18 cellular contexts compared by ENCODE assay signal in genomic region chr6:162178666-162179065, GRCh38.
DNase-seq lines count a peak whose midpoint lies in the region; ATAC-seq and TF ChIP-seq lines count a peak whose summit lies in the region.
"Had no signal": no experiment of that assay in that cellular context is flagged by ENCODE, and none has a peak within 500 bp of the region (broad histone marks: within the 10 kb centered on the region; RNA-seq: fewer than 3 reads in every experiment).

No MANE protein-coding gene starts in this region.

- H3K4me3 Mint-ChIP-seq in activated T-helper 17 cell treated with anti-CD3 and anti-CD28 coated beads, Interleukin-2, amount 50 U/mL, for 72 hours = no peak overlapping the region
- H3K4me3 Mint-ChIP-seq: B cell; CD8-positive, alpha-beta memory T cell had no signal

- no peaks in the 10 kb centered on the region for H3K27me3 ChIP-seq in left ventricle myocardium inferior (ENCODE audit: low read depth)
- no peaks in the 10 kb centered on the region for H3K27me3 ChIP-seq in MM.1S (replicated peaks; ENCODE audit: insufficient read depth, low read length)
- H3K27me3 ChIP-seq in sigmoid colon = no peaks in the 10 kb centered on the region

- H3K36me3 ChIP-seq in left ventricle myocardium inferior = no peaks in the 10 kb centered on the region
- H3K36me3 ChIP-seq in MM.1S (replicated peaks; ENCODE audit: insufficient read depth, low read length) = no peaks in the 10 kb centered on the region
- no peaks in the 10 kb centered on the region for H3K36me3 ChIP-seq in sigmoid colon

- no peak for TF ChIP-seq CTCF in left ventricle myocardium inferior (IDR thresholded peaks at IDR 0.05; ENCODE audit: borderline replicate concordance)
- TF ChIP-seq CTCF in MM.1S (IDR thresholded peaks at IDR 0.05; ENCODE audit: low read length) = no peak
- TF ChIP-seq CTCF in sigmoid colon (IDR thresholded peaks at IDR 0.05) = no peak

- H3K4me3 ChIP-seq in left ventricle myocardium inferior (no peak overlapping the region), MM.1S (ENCODE audit: low read length) (no peak overlapping the region), sigmoid colon (no peak overlapping the region)

- no peak for TF ChIP-seq EP300 in sigmoid colon (IDR thresholded peaks at IDR 0.05)

- no peak overlapping the region for H3K27ac Mint-ChIP-seq in activated T-helper 17 cell treated with anti-CD3 and anti-CD28 coated beads, Interleukin-2, amount 50 U/mL, for 72 hours
- H3K27ac Mint-ChIP-seq: B cell; CD8-positive, alpha-beta memory T cell had no signal

- no peaks in the 10 kb centered on the region for H3K9me3 Mint-ChIP-seq in activated T-helper 17 cell treated with anti-CD3 and anti-CD28 coated beads, Interleukin-2, amount 50 U/mL, for 72 hours

- no peaks in the 10 kb centered on the region for H3F3A ChIP-seq in MM.1S (ENCODE audit: insufficient read depth, low read length)

- no peaks in the 10 kb centered on the region for H3K79me2 ChIP-seq in MM.1S (ENCODE audit: low read length)

- TF ChIP-seq POLR2A in sigmoid colon (IDR thresholded peaks at IDR 0.05) = no peak

- H3K27ac ChIP-seq in left ventricle myocardium inferior (replicated peaks) = peak overlapping the region; percentile 72
- no peak overlapping the region for H3K27ac ChIP-seq in MM.1S (ENCODE audit: low read length)
- no peak overlapping the region for H3K27ac ChIP-seq in substantia nigra (ENCODE audit: low read depth, low read length, poor library complexity, severe bottlenecking)
- H3K27ac ChIP-seq in sigmoid colon = no peak overlapping the region
- H3K27ac ChIP-seq: HL-60, RWPE1 had no signal

- no peaks in the 10 kb centered on the region for H3K27me3 Mint-ChIP-seq in activated T-helper 17 cell treated with anti-CD3 and anti-CD28 coated beads, Interleukin-2, amount 50 U/mL, for 72 hours
- H3K27me3 Mint-ChIP-seq: B cell; CD8-positive, alpha-beta memory T cell had no signal

- intact Hi-C loops in left ventricle myocardium inferior (cut with micrococcal nuclease) (no loop called here), Right ventricle myocardium superior (cut with DNase I) (no loop called here), sigmoid colon (cut with DNase I) (no loop called here)

- WGBS in sigmoid colon, 2 donors = 88 to 91% methylated on average over 8 of the region's 8 CpGs

- H2AFZ ChIP-seq in MM.1S (ENCODE audit: low read length) = no peak overlapping the region

- H3K9me3 ChIP-seq in left ventricle myocardium inferior (replicated peaks) (no peaks in the 10 kb centered on the region), MM.1S (replicated peaks; ENCODE audit: insufficient read depth, low read length) (no peaks in the 10 kb centered on the region), sigmoid colon (no peaks in the 10 kb centered on the region)

- no peaks in the 10 kb centered on the region for H3K9me2 ChIP-seq in MM.1S (replicated peaks; ENCODE audit: insufficient read depth, low read length)

- no peaks in the 10 kb centered on the region for H4K20me1 ChIP-seq in MM.1S (ENCODE audit: insufficient read depth, low read length)

- peaks cover 33% of the 10 kb centered on the region for H3K4me1 ChIP-seq in left ventricle myocardium inferior
- H3K4me1 ChIP-seq in MM.1S (ENCODE audit: low read length) = 0 out of 2 replicates have a peak, but pooled peaks cover 4% of the 10 kb centered on the region
- H3K4me1 ChIP-seq in sigmoid colon = no peaks in the 10 kb centered on the region

- ATAC-seq in Right ventricle myocardium superior (ENCODE audit: poor library complexity) = no peak
- ATAC-seq in activated T-helper 17 cell treated with anti-CD3 and anti-CD28 coated beads, Interleukin-2, amount 50 U/mL, for 72 hours (replicated peaks) = peak; percentile 14
- ATAC-seq in HG02885 (IDR thresholded peaks at IDR 0.05; ENCODE audit: poor library complexity, unreplicated experiment) = no peak
- ATAC-seq: Panc1 had no signal

- no peaks in the 10 kb centered on the region for H3K4me1 Mint-ChIP-seq in activated T-helper 17 cell treated with anti-CD3 and anti-CD28 coated beads, Interleukin-2, amount 50 U/mL, for 72 hours
- H3K4me1 Mint-ChIP-seq: CD8-positive, alpha-beta memory T cell had no signal

- DNase-seq in left ventricle myocardium inferior (no peak), Right ventricle myocardium superior (no peak), MM.1S (peak; percentile 9), substantia nigra (lab: John Stamatoyannopoulos, UW) (no peak), sigmoid colon (no peak)
- DNase-seq: Calu3; CD8-positive, alpha-beta memory T cell; Karpas-422; NCI-H1105 treated with DMSO at 0.1 percent for 48 hours; NCI-H2029; NCI-H2227 treated with DMSO at 0.1 percent for 48 hours; NCI-H524 had no signal

- H3K9ac ChIP-seq in MM.1S (ENCODE audit: low read length) = no peak overlapping the region

- no peaks in the 10 kb centered on the region for H3K36me3 Mint-ChIP-seq in activated T-helper 17 cell treated with anti-CD3 and anti-CD28 coated beads, Interleukin-2, amount 50 U/mL, for 72 hours (ENCODE audit: low read depth)

- H3K4me2 ChIP-seq in MM.1S (ENCODE audit: low read depth, low read length) = no peak overlapping the region
